ENCODE assay signal across 27 cellular contexts in the genomic region with DNA sequence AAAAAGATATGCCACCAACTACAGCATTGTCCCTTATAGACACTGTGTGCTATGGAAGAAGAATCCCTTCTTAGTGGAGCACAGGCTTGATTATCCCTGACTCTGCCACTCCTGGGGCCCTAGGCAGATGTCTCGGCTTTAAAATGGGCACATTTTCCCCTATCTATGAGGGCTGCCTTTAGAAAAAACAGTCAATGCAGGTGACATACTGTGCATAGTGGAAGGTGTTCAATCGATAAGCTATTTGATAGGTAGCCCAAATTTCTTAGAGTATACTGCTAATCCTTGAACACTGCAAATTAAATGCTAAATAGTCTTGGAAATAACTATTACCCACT.
DNase-seq lines count a peak whose midpoint lies in the region; ATAC-seq, FAIRE-seq and TF ChIP-seq lines count a peak whose summit lies in the region.
"Had no signal": no experiment of that assay in that cellular context is flagged by ENCODE, and none has a peak within 500 bp of the region (broad histone marks: within the 10 kb centered on the region; RNA-seq: fewer than 3 reads in every experiment).

No MANE protein-coding gene starts in this region.

- no peak overlapping the region for H3K18ac ChIP-seq in mesenchymal stem cell (ENCODE audit: low read depth in 1 of 2, low read length in 2 of 2)

- H3K27me3 Mint-ChIP-seq in activated T-helper 17 cell treated with anti-CD3 and anti-CD28 coated beads, Interleukin-2, amount 50 U/mL, for 72 hours: no peaks in the 10 kb centered on the region
- H3K27me3 Mint-ChIP-seq in immature natural killer cell (ENCODE audit: low read depth in 3 of 3): peaks cover 0 to 2% (median 2%) of the 10 kb centered on the region in 3 donors
- H3K27me3 Mint-ChIP-seq: stimulated activated naive CD8-positive, alpha-beta T cell treated with anti-CD3 and anti-CD28 coated beads, Interleukin-15, amount 100 ng/mL, for 72 hours had no signal

- no peaks in the 10 kb centered on the region for H3K79me2 ChIP-seq in HepG2 (ENCODE audit: insufficient read depth, low read length)

- ATAC-seq in HepG2 (peak; percentile 8), right lobe of liver (no peak), HG02970 (IDR thresholded peaks at IDR 0.05; ENCODE audit: low FRiP score, unreplicated experiment) (no peak), HG02610 (IDR thresholded peaks at IDR 0.05; ENCODE audit: unreplicated experiment) (no peak)
- ATAC-seq in activated T-helper 17 cell treated with anti-CD3 and anti-CD28 coated beads, Interleukin-2, amount 50 U/mL, for 72 hours (replicated peaks): no peak
- ATAC-seq: activated naive CD4-positive, alpha-beta T cell treated with anti-CD3 and anti-CD28 coated beads, Interleukin-2, amount 50 U/mL, for 72 hours; GM12878; sciatic nerve; stimulated activated naive CD8-positive, alpha-beta T cell treated with anti-CD3 and anti-CD28 coated beads, Interleukin-15, amount 100 ng/mL, for 72 hours; WTC11 had no signal

- H2BK12ac ChIP-seq in mesenchymal stem cell (ENCODE audit: low read length in 2 of 2): no peak overlapping the region

- H3K4me3 ChIP-seq in HepG2 (replicated peaks in 1 of 3; ENCODE audit: insufficient read depth in 1 of 3, low read depth in 2 of 3, low read length in 3 of 3): no peak overlapping the region
- H3K4me3 ChIP-seq in right lobe of liver: no peak overlapping the region
- no peak overlapping the region for H3K4me3 ChIP-seq in mesenchymal stem cell (ENCODE audit: insufficient read depth in 1 of 2, low read depth in 1 of 2, low read length in 2 of 2)
- H3K4me3 ChIP-seq in coronary artery: no peak overlapping the region
- H3K4me3 ChIP-seq: GM12878, left ventricle myocardium inferior, tibial artery had no signal

- TF ChIP-seq RAD21 in HepG2 (CRISPR knock-in tag; IDR thresholded peaks at IDR 0.05): no peak

- H4K8ac ChIP-seq in mesenchymal stem cell (ENCODE audit: low read length): no peak overlapping the region

- no peak overlapping the region for H3K23ac ChIP-seq in mesenchymal stem cell (ENCODE audit: low read length in 2 of 2)

- TF ChIP-seq POLR2A in HepG2 (IDR thresholded peaks at IDR 0.05; ENCODE audit: insufficient read depth in 1 of 2, low read depth in 2 of 2, low read length in 2 of 2): no peak
- no peak for TF ChIP-seq POLR2A in right lobe of liver (IDR thresholded peaks at IDR 0.05)

- no peak overlapping the region for H3K4me3 Mint-ChIP-seq in activated T-helper 17 cell treated with anti-CD3 and anti-CD28 coated beads, Interleukin-2, amount 50 U/mL, for 72 hours
- H3K4me3 Mint-ChIP-seq in immature natural killer cell: no peak overlapping the region
- H3K4me3 Mint-ChIP-seq: H9; stimulated activated naive CD8-positive, alpha-beta T cell treated with anti-CD3 and anti-CD28 coated beads, Interleukin-15, amount 100 ng/mL, for 72 hours; WTC11 had no signal

- H2AK5ac ChIP-seq in mesenchymal stem cell (ENCODE audit: low read length, severe bottlenecking): no peak overlapping the region

- no peak overlapping the region for H3K4ac ChIP-seq in mesenchymal stem cell (ENCODE audit: low read depth in 1 of 2, low read length in 2 of 2)

- intact Hi-C loops in HepG2 (cut with micrococcal nuclease; ENCODE audit: unreplicated experiment) (no loop called here), right lobe of liver (cut with DNase I) (no loop called here)

- TF ChIP-seq EP300 in HepG2 (IDR thresholded peaks at IDR 0.05; ENCODE audit: low read depth in 2 of 2, low read length in 2 of 2) (no peak), HepG2 (CRISPR knock-in tag; IDR thresholded peaks at IDR 0.05; ENCODE audit: borderline replicate concordance) (no peak)

- H3K27me3 ChIP-seq in HepG2 (ENCODE audit: control insufficient read depth in 1 of 2, insufficient read depth in 2 of 2, low read length in 2 of 2): no peaks in the 10 kb centered on the region
- H3K27me3 ChIP-seq in right lobe of liver: no peaks in the 10 kb centered on the region
- no peaks in the 10 kb centered on the region for H3K27me3 ChIP-seq in mesenchymal stem cell (ENCODE audit: control insufficient read depth in 1 of 2, insufficient read depth in 1 of 2, low read length in 2 of 2)
- H3K27me3 ChIP-seq: BE2C, dorsolateral prefrontal cortex, tibial artery had no signal

- no peak overlapping the region for H3K14ac ChIP-seq in mesenchymal stem cell (ENCODE audit: low read length in 2 of 2)

- H2BK15ac ChIP-seq in mesenchymal stem cell (ENCODE audit: low read depth, poor library complexity, severe bottlenecking): no peak overlapping the region

- 66% methylated on average over 2 of the region's 2 CpGs for WGBS in HepG2 (ENCODE audit: low lambda C conversion rate)
- 91% methylated on average over 2 of the region's 2 CpGs for WGBS in right lobe of liver (ENCODE audit: insufficient coverage, low coverage, low lambda C conversion rate, missing lambda C conversion rate)
- WGBS in mesenchymal stem cell: 100% methylated on average over 1 of the region's 2 CpGs

- peak overlapping the region; percentile 43 for H3K27ac ChIP-seq in HepG2 (ENCODE audit: extremely low read length, insufficient read depth, low read length)
- peak overlapping the region in 1 of 3 donors; percentile 86 for H3K27ac ChIP-seq in right lobe of liver
- H3K27ac ChIP-seq in mesenchymal stem cell (ENCODE audit: low read length, poor library complexity, severe bottlenecking): peak overlapping the region; percentile 15
- H3K27ac ChIP-seq in coronary artery: no peak overlapping the region
- H3K27ac ChIP-seq: left ventricle myocardium inferior, tibial artery had no signal

- no peak for TF ChIP-seq CTCF in HepG2 (CRISPR knock-in tag; IDR thresholded peaks at IDR 0.05)
- no peak for TF ChIP-seq CTCF in right lobe of liver (IDR thresholded peaks at IDR 0.05)
- no peak for TF ChIP-seq CTCF in coronary artery (IDR thresholded peaks at IDR 0.05)

- H3K79me1 ChIP-seq in mesenchymal stem cell (replicated peaks; ENCODE audit: low read length, poor library complexity, severe bottlenecking): peaks cover 1% of the 10 kb centered on the region

- H4K91ac ChIP-seq in mesenchymal stem cell (ENCODE audit: low read length): no peak overlapping the region

- FAIRE-seq in HepG2 (lab: Jason Lieb, UNC): no peak
- FAIRE-seq: A204.1, GM12878 had no signal

- no peaks in the 10 kb centered on the region for H4K20me1 ChIP-seq in HepG2 (ENCODE audit: insufficient read depth, low read length)

- H2BK120ac ChIP-seq in mesenchymal stem cell (ENCODE audit: low read depth, low read length): no peak overlapping the region

- CTCF ChIA-PET in HepG2 (lab: Yijun Ruan, JAX; ENCODE audit: low intra/inter-chr PET ratio, low total read pairs): no interaction called here

- no peaks in the 10 kb centered on the region for H3K9me3 Mint-ChIP-seq in activated T-helper 17 cell treated with anti-CD3 and anti-CD28 coated beads, Interleukin-2, amount 50 U/mL, for 72 hours
- no peaks in the 10 kb centered on the region for H3K9me3 Mint-ChIP-seq in immature natural killer cell
- H3K9me3 Mint-ChIP-seq: activated naive CD4-positive, alpha-beta T cell treated with anti-CD3 and anti-CD28 coated beads, Interleukin-2, amount 50 U/mL, for 72 hours; H9; stimulated activated naive CD8-positive, alpha-beta T cell treated with anti-CD3 and anti-CD28 coated beads, Interleukin-15, amount 100 ng/mL, for 72 hours; WTC11 had no signal

- H3K9ac ChIP-seq in HepG2 (ENCODE audit: insufficient read depth, low read depth, low read length) (no peak overlapping the region), mesenchymal stem cell (ENCODE audit: low read length) (no peak overlapping the region)

- in situ Hi-C loops in HepG2 (cut with HindIII; ENCODE audit: extremely low pct_ligation_motif_present, low pct_unique_long_range_greater_than_20kb): no loop called here

- peaks cover 28% of the 10 kb centered on the region for H3K36me3 Mint-ChIP-seq in activated T-helper 17 cell treated with anti-CD3 and anti-CD28 coated beads, Interleukin-2, amount 50 U/mL, for 72 hours (ENCODE audit: low read depth)
- peaks cover 4 to 10% (median 6%) of the 10 kb centered on the region in 3 donors for H3K36me3 Mint-ChIP-seq in immature natural killer cell
- H3K36me3 Mint-ChIP-seq: activated naive CD4-positive, alpha-beta T cell treated with anti-CD3 and anti-CD28 coated beads, Interleukin-2, amount 50 U/mL, for 72 hours; WTC11 had no signal

- no peak for DNase-seq in HepG2 (ENCODE audit: low spot score)
- no peak for DNase-seq in right lobe of liver
- DNase-seq in mesenchymal stem cell: no peak
- DNase-seq in coronary artery (ENCODE audit: low spot score): no peak
- DNase-seq in immature natural killer cell: no peak
- DNase-seq: activated CD4-positive, alpha-beta T cell treated with anti-CD3 and anti-CD28 coated beads, Interleukin-2, amount 50 U/mL, for 1 hour; activated CD8-positive, alpha-beta memory T cell treated with anti-CD3 and anti-CD28 coated beads, Interleukin-2, amount 50 U/mL, for 4 hours; aorta; BE2C; central memory CD4-positive, alpha-beta T cell; dorsolateral prefrontal cortex; H9; head of caudate nucleus; left ventricle myocardium inferior; SHP77; stimulated activated CD4-positive, alpha-beta T cell treated with anti-CD3 and anti-CD28 coated beads, Interleukin-15, amount 100 ng/mL, for 24 hours; stimulated activated naive CD8-positive, alpha-beta T cell treated with anti-CD3 and anti-CD28 coated beads, Interleukin-15, amount 100 ng/mL, for 72 hours; T-helper 9 cell; tibial artery had no signal

- H3K36me3 ChIP-seq in HepG2 (replicated peaks in 1 of 2; ENCODE audit: control insufficient read depth in 1 of 2, insufficient read depth in 2 of 2, low read length in 2 of 2) (peaks cover 2 to 5% of the 10 kb centered on the region in 2 experiments; a peak in 4 of 5 replicates), right lobe of liver (no peaks in the 10 kb centered on the region), mesenchymal stem cell (ENCODE audit: control insufficient read depth in 1 of 2, insufficient read depth in 2 of 2, low read depth in 1 of 2, low read length in 2 of 2) (peaks cover 7 to 18% of the 10 kb centered on the region in 2 experiments)
- H3K36me3 ChIP-seq: BE2C, left ventricle myocardium inferior had no signal

- peak overlapping the region; percentile 64 for H3K27ac Mint-ChIP-seq in activated T-helper 17 cell treated with anti-CD3 and anti-CD28 coated beads, Interleukin-2, amount 50 U/mL, for 72 hours
- H3K27ac Mint-ChIP-seq in immature natural killer cell: no peak overlapping the region
- H3K27ac Mint-ChIP-seq: activated naive CD4-positive, alpha-beta T cell treated with anti-CD3 and anti-CD28 coated beads, Interleukin-2, amount 50 U/mL, for 72 hours had no signal

- no peaks in the 10 kb centered on the region for H3K9me3 ChIP-seq in HepG2 (ENCODE audit: low read length)
- H3K9me3 ChIP-seq in right lobe of liver: no peaks in the 10 kb centered on the region
- H3K9me3 ChIP-seq in mesenchymal stem cell (ENCODE audit: control insufficient read depth, low read length): no peaks in the 10 kb centered on the region
- H3K9me3 ChIP-seq: BE2C, left ventricle myocardium inferior, tibial artery had no signal

- H3K4me1 ChIP-seq in HepG2 (ENCODE audit: insufficient read depth, low read length): peaks cover 58% of the 10 kb centered on the region
- peaks cover 0 to 45% (median 29%) of the 10 kb centered on the region in 4 donors for H3K4me1 ChIP-seq in right lobe of liver
- peaks cover 4% of the 10 kb centered on the region for H3K4me1 ChIP-seq in mesenchymal stem cell (ENCODE audit: control insufficient read depth, insufficient read depth, low read depth, low read length)
- H3K4me1 ChIP-seq: BE2C had no signal

- BruUV-seq in HepG2 (replicated peaks; lab: Mats Ljungman, UMichigan): no TSS peak

- H2AFZ ChIP-seq in HepG2 (ENCODE audit: low read length): no peak overlapping the region
- H2AFZ ChIP-seq in mesenchymal stem cell (ENCODE audit: low read depth, low read length): no peak overlapping the region

- H3K4me2 ChIP-seq in HepG2 (ENCODE audit: low read depth, low read length): no peak overlapping the region
- no peak overlapping the region for H3K4me2 ChIP-seq in mesenchymal stem cell (ENCODE audit: low read length, poor library complexity, severe bottlenecking)

- peaks cover 6% of the 10 kb centered on the region for H3K4me1 Mint-ChIP-seq in activated T-helper 17 cell treated with anti-CD3 and anti-CD28 coated beads, Interleukin-2, amount 50 U/mL, for 72 hours
- H3K4me1 Mint-ChIP-seq in immature natural killer cell: peaks cover 9% of the 10 kb centered on the region in 2 donors

- POLR2A ChIA-PET in HepG2 (lab: Yijun Ruan, JAX): interaction anchor here (1.5 kb wide), 1 partner anchor 21 kb away, joined by 4 read pairs; no protein-coding TSS in a partner anchor

- H2BK5ac ChIP-seq in mesenchymal stem cell (ENCODE audit: low read depth, low read length, poor library complexity, severe bottlenecking): no peak overlapping the region

Comparison
In these comparisons a context has a peak if more than half of its experiments do, and no peak if none do; other contexts are left out.
1. H3K27ac ChIP-seq: peak in HepG2 (single experiment) and mesenchymal stem cell (single experiment); none in coronary artery (0 of 2).